ENCODE assay signal across 8 cellular contexts in the genomic region with DNA sequence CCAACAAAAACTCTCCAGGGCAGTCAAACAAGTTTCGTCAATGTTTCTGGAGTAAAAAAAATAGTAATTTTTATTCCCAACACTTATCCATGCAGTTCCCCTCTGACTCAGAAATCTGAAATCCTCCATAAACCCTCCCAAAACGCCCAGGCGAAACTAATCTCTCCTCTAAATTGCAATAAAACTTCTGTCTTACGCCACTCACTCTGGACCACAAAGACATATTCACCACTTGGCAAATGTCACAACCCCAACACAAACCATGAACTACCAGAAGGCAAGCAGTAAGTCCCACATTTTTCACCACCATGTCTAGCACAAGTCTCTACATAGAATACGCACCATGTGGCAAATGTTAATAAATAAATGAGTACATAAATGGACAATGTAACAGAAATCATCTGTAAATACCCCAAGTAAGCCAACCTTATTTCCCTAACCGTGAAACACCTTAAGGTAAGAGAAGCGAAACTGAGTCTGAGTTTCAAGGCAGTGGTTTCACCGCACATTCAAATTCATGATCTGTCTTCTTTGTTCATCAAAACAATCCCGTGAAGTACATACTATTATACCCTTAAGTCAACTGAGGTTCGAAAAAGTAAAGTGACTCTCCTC. TPM values are rescaled to one million over a fixed set of nuclear protein-coding genes. Genes with fewer than 3 reads are reported as not detected.
A peak's percentile ranks its signal among the peaks of the same experiment; 100 is the strongest.
DNase-seq lines count a peak whose midpoint lies in the region; ATAC-seq and TF ChIP-seq lines count a peak whose summit lies in the region.

No MANE protein-coding gene starts in this region.

- intact Hi-C loops in psoas muscle (cut with DNase I), result loop anchor here in 1 of 2 donors (5.0 kb wide), 1 partner anchor 61 kb away; no protein-coding TSS in a partner anchor

- TF ChIP-seq CTCF in GM12875 (IDR thresholded peaks at IDR 0.05; ENCODE audit: borderline replicate concordance, insufficient read depth, low read depth, low read length), result no peak
- no peak for TF ChIP-seq CTCF in psoas muscle (IDR thresholded peaks at IDR 0.05)

- H4K20me1 ChIP-seq in Karpas-422 (ENCODE audit: insufficient read depth, low read depth, low read length), result no peaks in the 10 kb centered on the region

- H3K4me1 Mint-ChIP-seq in central memory CD8-positive, alpha-beta T cell, result peaks cover 34% of the 10 kb centered on the region

- no peaks in the 10 kb centered on the region for H3K9me2 ChIP-seq in Karpas-422 (replicated peaks; ENCODE audit: insufficient read depth, low read length)

- H3K9me3 ChIP-seq in Karpas-422 (ENCODE audit: low read length) (no peaks in the 10 kb centered on the region), psoas muscle (no peaks in the 10 kb centered on the region)

- peak overlapping the region; percentile 98 for H3K4me2 ChIP-seq in Karpas-422 (ENCODE audit: low read depth, low read length, poor library complexity, severe bottlenecking)

- H3K27ac Mint-ChIP-seq in central memory CD8-positive, alpha-beta T cell (ENCODE audit: low read depth), result peak overlapping the region; percentile 2

- H3K36me3 ChIP-seq in Karpas-422 (ENCODE audit: insufficient read depth, low read length) (peaks cover 26% of the 10 kb centered on the region), psoas muscle (ENCODE audit: insufficient read depth in 1 of 2, low read depth in 1 of 2) (no peaks in the 10 kb centered on the region)

- H3K79me2 ChIP-seq in Karpas-422 (ENCODE audit: low read length), result peaks cover 65% of the 10 kb centered on the region

- 73 to 87% (median 77%) methylated on average over 10 of the region's 10 CpGs for WGBS in psoas muscle, 3 donors

- peak overlapping the region; percentile 91 for H3K4me3 Mint-ChIP-seq in central memory CD8-positive, alpha-beta T cell

- peak overlapping the region; percentile 23 for H3K4me3 ChIP-seq in GM12875 (ENCODE audit: low read depth, low read length)
- peak overlapping the region; percentile 98 for H3K4me3 ChIP-seq in Karpas-422 (ENCODE audit: low read length)
- peak overlapping the region; percentile 99 for H3K4me3 ChIP-seq in psoas muscle

- ATAC-seq in GM21529 (IDR thresholded peaks at IDR 0.05; ENCODE audit: unreplicated experiment) (peak; percentile 24), psoas muscle (no peak)
- ATAC-seq in central memory CD8-positive, alpha-beta T cell (replicated peaks; ENCODE audit: extremely low read depth, poor library complexity, severe bottlenecking), result no peak

- H3K9me3 Mint-ChIP-seq in central memory CD8-positive, alpha-beta T cell, result no peaks in the 10 kb centered on the region

- peak overlapping the region; percentile 66 for H3K27ac ChIP-seq in Karpas-422 (ENCODE audit: low read length)
- no peak overlapping the region for H3K27ac ChIP-seq in psoas muscle

- DNase-seq in Karpas-422, result peak; percentile 61
- DNase-seq in central memory CD8-positive, alpha-beta T cell (ENCODE audit: low spot score in 2 of 2), result no peak
- DNase-seq in psoas muscle, result no peak
- DNase-seq in stimulated activated CD4-positive, alpha-beta T cell treated with anti-CD3 and anti-CD28 coated beads, Interleukin-4, amount 100 ng/mL, for 4 hours, result no peak
- no peak for DNase-seq in NCI-H748 treated with DMSO at 0.1 percent for 48 hours (lab: John Stamatoyannopoulos, UW)
- DNase-seq in NCI-H2029 treated with DMSO at 0.1 percent for 48 hours (lab: John Stamatoyannopoulos, UW), result no peak

- no peaks in the 10 kb centered on the region for H3K27me3 Mint-ChIP-seq in central memory CD8-positive, alpha-beta T cell

- no peaks in the 10 kb centered on the region for H3K27me3 ChIP-seq in Karpas-422 (ENCODE audit: low read length)
- H3K27me3 ChIP-seq in psoas muscle (ENCODE audit: insufficient read depth in 3 of 3, low read length in 2 of 3), result no peaks in the 10 kb centered on the region

- peaks cover 14% of the 10 kb centered on the region for H3K36me3 Mint-ChIP-seq in central memory CD8-positive, alpha-beta T cell (ENCODE audit: insufficient read depth)

- H3K9ac ChIP-seq in Karpas-422 (ENCODE audit: low read length), result peak overlapping the region; percentile 88

- H2AFZ ChIP-seq in Karpas-422 (ENCODE audit: low read length), result no peak overlapping the region

- peaks cover 48% of the 10 kb centered on the region for H3K4me1 ChIP-seq in Karpas-422 (ENCODE audit: low read length)
- peaks cover 8% of the 10 kb centered on the region for H3K4me1 ChIP-seq in psoas muscle

RNA-seq across cellular contexts. Expression of gene PAPSS1, which starts 1.6 kb away (rescaled TPM):
- 55.3 and 73.1 TPM in 2 replicates for total RNA-seq in Karpas-422 (2014; rRNA removed; shearing (Covaris generic); ENCODE audit: low replicate concordance)
- total RNA-seq in psoas muscle, result 1 to 10 TPM; 4.0 to 7.7 (median 5.6) TPM
- polyA plus RNA-seq in psoas muscle, result 10 to 100 TPM in 1 of 3 donors, 1 to 10 TPM in 2; 4.5 to 10.8 (median 5.0) TPM

Comparison
In these comparisons a context has a peak if more than half of its experiments do, and no peak if none do; other contexts are left out.
1. H3K4me3 ChIP-seq: peak in every context shown above with its lines; median percentile 99 in psoas muscle; 98 in Karpas-422; 23 in GM12875.